1 cellular context compared by ENCODE assay signal in the genomic region with DNA sequence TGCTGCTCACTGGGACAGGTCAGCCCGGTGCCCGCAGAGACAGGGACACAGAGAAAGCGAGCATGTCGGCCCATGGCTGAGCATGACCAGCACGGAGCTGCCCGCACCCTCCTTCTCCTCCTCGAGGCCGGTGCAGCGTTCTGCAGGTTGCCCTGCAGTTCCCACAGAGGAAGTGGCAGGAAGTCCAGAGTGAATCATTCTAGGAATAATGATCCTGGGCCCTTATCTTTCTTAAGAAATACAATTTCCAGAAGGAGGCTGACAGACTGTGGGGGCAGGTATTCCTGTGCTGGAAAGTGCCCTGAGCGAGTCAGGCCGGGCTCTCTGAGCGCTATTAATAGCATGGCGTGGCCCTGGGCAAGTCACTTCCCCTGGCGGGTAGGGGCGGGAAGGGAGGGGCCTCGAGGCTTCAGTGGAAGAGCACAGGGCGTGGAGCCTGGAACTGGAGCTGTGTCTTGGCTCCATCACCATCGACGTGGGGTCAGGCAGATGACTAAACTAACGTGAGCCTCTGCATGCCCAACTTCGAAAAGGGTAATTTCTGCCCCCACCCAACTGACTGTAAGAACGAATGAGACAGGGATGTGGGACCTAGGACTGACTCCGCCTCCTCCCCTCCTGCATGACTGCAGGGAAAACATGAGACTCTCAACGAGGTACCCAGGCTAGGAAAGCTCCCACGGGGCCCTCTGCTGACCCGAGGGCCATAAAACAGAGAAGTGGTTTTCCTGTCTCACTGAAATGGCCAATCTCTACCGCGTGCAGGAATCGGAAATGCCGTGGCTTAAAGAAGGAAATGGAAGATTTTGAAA.
TF ChIP-seq lines count a peak whose summit lies in the region.

No MANE protein-coding gene starts in this region.

TF ChIP-seq in A549, 52 proteins besides CTCF, POLR2A, EP300 and RAD21 (continued from another document):
- TF ChIP-seq, protein P1, sequence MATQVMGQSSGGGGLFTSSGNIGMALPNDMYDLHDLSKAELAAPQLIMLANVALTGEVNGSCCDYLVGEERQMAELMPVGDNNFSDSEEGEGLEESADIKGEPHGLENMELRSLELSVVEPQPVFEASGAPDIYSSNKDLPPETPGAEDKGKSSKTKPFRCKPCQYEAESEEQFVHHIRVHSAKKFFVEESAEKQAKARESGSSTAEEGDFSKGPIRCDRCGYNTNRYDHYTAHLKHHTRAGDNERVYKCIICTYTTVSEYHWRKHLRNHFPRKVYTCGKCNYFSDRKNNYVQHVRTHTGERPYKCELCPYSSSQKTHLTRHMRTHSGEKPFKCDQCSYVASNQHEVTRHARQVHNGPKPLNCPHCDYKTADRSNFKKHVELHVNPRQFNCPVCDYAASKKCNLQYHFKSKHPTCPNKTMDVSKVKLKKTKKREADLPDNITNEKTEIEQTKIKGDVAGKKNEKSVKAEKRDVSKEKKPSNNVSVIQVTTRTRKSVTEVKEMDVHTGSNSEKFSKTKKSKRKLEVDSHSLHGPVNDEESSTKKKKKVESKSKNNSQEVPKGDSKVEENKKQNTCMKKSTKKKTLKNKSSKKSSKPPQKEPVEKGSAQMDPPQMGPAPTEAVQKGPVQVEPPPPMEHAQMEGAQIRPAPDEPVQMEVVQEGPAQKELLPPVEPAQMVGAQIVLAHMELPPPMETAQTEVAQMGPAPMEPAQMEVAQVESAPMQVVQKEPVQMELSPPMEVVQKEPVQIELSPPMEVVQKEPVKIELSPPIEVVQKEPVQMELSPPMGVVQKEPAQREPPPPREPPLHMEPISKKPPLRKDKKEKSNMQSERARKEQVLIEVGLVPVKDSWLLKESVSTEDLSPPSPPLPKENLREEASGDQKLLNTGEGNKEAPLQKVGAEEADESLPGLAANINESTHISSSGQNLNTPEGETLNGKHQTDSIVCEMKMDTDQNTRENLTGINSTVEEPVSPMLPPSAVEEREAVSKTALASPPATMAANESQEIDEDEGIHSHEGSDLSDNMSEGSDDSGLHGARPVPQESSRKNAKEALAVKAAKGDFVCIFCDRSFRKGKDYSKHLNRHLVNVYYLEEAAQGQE (IDR thresholded peaks at IDR 0.05): no peak
- TF ChIP-seq NPAS2 (CRISPR knock-in tag; IDR thresholded peaks at IDR 0.05; ENCODE audit: borderline replicate concordance) (no peak), RARB (CRISPR knock-in tag; IDR thresholded peaks at IDR 0.05) (no peak), JUN (IDR thresholded peaks at IDR 0.05) (no peak), MAX (IDR thresholded peaks at IDR 0.05) (no peak), ZC3H11A (IDR thresholded peaks at IDR 0.05) (no peak), JUNB (IDR thresholded peaks at IDR 0.05) (no peak), KDM1A (IDR thresholded peaks at IDR 0.05; ENCODE audit: low read depth) (no peak), GATA3 (IDR thresholded peaks at IDR 0.05; ENCODE audit: borderline replicate concordance) (no peak), TFCP2L1 (CRISPR knock-in tag; IDR thresholded peaks at IDR 0.05) (no peak), PHF8 (IDR thresholded peaks at IDR 0.05; ENCODE audit: borderline replicate concordance, low read depth) (no peak), HOXA7 (CRISPR knock-in tag; IDR thresholded peaks at IDR 0.05) (no peak)
- TF ChIP-seq, protein P2, sequence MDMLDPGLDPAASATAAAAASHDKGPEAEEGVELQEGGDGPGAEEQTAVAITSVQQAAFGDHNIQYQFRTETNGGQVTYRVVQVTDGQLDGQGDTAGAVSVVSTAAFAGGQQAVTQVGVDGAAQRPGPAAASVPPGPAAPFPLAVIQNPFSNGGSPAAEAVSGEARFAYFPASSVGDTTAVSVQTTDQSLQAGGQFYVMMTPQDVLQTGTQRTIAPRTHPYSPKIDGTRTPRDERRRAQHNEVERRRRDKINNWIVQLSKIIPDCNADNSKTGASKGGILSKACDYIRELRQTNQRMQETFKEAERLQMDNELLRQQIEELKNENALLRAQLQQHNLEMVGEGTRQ (IDR thresholded peaks at IDR 0.05): no peak
- TF ChIP-seq, protein P3, sequence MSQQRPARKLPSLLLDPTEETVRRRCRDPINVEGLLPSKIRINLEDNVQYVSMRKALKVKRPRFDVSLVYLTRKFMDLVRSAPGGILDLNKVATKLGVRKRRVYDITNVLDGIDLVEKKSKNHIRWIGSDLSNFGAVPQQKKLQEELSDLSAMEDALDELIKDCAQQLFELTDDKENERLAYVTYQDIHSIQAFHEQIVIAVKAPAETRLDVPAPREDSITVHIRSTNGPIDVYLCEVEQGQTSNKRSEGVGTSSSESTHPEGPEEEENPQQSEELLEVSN (IDR thresholded peaks at IDR 0.05; ENCODE audit: borderline replicate concordance, low read depth): no peak
